In the genomic region with DNA sequence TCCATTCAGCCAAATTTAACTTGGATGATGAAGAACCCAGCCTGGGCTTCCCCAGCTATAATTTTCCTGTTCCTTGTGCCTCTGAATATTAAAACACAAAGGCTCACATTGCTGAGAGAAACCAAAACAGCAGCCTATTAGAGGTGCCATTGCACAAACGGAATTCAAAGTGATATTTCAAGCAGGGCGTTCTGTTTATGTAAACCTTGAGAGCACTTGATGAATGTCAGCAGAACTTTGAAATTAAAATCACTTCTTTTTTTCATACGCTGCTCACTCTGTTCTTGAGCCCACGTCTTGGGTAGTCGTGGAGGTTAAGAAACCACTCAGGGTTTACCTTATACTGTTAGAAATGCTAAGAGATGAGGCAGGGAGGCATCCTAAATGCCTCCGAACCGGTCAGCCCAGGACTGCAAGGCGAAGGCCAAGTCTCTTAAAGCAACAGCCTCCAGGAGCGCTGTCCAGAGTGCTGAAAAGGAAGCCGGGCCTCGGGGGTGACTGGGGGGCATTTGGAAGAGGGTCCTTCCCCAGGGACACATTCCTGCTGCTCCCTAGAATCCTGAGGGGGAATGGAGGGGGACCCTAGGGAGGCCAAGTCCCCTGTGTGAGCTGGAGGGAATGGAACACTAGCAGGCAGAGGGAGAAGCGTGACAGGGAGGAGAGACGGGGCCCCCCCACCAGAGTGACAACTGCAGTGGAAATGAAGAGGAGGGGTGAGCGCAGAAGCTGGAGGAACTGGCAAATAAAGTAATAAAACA, we compare ENCODE assay signal across 8 cellular contexts.
DNase-seq lines count a peak whose midpoint lies in the region; ATAC-seq lines count a peak whose summit lies in the region.

No MANE protein-coding gene starts in this region.

- no peaks in the 10 kb centered on the region for H3K9me3 Mint-ChIP-seq in activated T-cell treated with anti-CD3 and anti-CD28 coated beads, Interleukin-2, amount 50 U/mL, for 72 hours

- in situ Hi-C loops in ACHN (cut with HindIII; ENCODE audit: low pct_ligation_motif_present, low pct_unique_long_range_greater_than_20kb, low sequenced_read_pairs), result no loop called here

- peaks cover 21% of the 10 kb centered on the region for H3K27me3 Mint-ChIP-seq in activated T-cell treated with anti-CD3 and anti-CD28 coated beads, Interleukin-2, amount 50 U/mL, for 72 hours (ENCODE audit: low read depth)

- H3K36me3 Mint-ChIP-seq in activated T-cell treated with anti-CD3 and anti-CD28 coated beads, Interleukin-2, amount 50 U/mL, for 72 hours (ENCODE audit: insufficient read depth in 2 of 2), result no peaks in the 10 kb centered on the region

- no peak overlapping the region for H3K4me3 Mint-ChIP-seq in activated T-cell treated with anti-CD3 and anti-CD28 coated beads, Interleukin-2, amount 50 U/mL, for 72 hours

- no peak overlapping the region for H3K27ac Mint-ChIP-seq in activated T-cell treated with anti-CD3 and anti-CD28 coated beads, Interleukin-2, amount 50 U/mL, for 72 hours

- no peak for ATAC-seq in activated T-cell treated with anti-CD3 and anti-CD28 coated beads, Interleukin-2, amount 50 U/mL, for 72 hours (replicated peaks in 1 of 2)
- ATAC-seq in HG02571 (IDR thresholded peaks at IDR 0.05; ENCODE audit: unreplicated experiment), result no peak
- no peak for ATAC-seq in GM19328 (IDR thresholded peaks at IDR 0.05; ENCODE audit: unreplicated experiment)
- ATAC-seq in GM21717 (IDR thresholded peaks at IDR 0.05; ENCODE audit: unreplicated experiment), result no peak

- DNase-seq in ACHN, result peak; percentile 42
- DNase-seq in HT-29 (ENCODE audit: low spot score), result peak; percentile 16
- DNase-seq in activated T-cell treated with anti-CD3 and anti-CD28 coated beads, Interleukin-2, amount 50 U/mL, for 72 hours, result peak; percentile 6 to 9
- peak; percentile 20 for DNase-seq in iPS DF 19.7 (ENCODE audit: low read depth, low spot score)
- peak; percentile 4 for DNase-seq in stimulated activated CD8-positive, alpha-beta memory T cell treated with anti-CD3 and anti-CD28 coated beads, Interleukin-4, amount 100 ng/mL, for 24 hours (ENCODE audit: low read depth)

- H3K4me1 Mint-ChIP-seq in activated T-cell treated with anti-CD3 and anti-CD28 coated beads, Interleukin-2, amount 50 U/mL, for 72 hours (ENCODE audit: low read depth), result no peaks in the 10 kb centered on the region
